24 cellular contexts compared by ENCODE assay signal in the genomic region with DNA sequence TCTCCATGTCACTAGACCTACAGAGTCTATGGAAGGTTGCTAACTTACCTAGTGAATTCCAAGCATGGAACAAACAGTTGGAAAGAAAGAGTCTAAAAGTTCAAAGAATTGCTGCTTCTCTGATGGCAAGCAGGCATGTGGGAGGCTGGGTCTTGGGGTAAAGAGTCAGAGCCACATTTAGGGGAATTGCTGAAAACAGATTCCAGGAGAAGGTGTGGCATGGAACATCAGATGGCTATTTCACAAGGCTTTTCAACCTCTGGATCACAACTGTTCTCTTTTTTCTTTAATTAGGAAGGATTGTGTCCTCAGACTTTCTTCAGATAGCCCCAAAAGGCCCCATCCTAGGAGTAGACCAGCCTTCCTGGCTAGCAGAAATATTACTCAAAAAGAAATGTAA.
"Had no signal": no experiment of that assay in that cellular context is flagged by ENCODE, and none has a peak within 500 bp of the region (broad histone marks: within the 10 kb centered on the region; RNA-seq: fewer than 3 reads in every experiment).

No MANE protein-coding gene starts in this region.

- H3K36me3 ChIP-seq: colonic mucosa, esophagus muscularis mucosa, esophagus squamous epithelium, gastrocnemius medialis, gastroesophageal sphincter, heart left ventricle, heart right ventricle had no signal

- H3K4me1 ChIP-seq: colonic mucosa, esophagus muscularis mucosa, esophagus squamous epithelium, foreskin keratinocyte, gastrocnemius medialis, gastroesophageal sphincter, heart left ventricle, heart right ventricle had no signal

- H3K27ac ChIP-seq: colonic mucosa, coronary artery, dorsolateral prefrontal cortex, epithelial cell of prostate, esophagus muscularis mucosa, esophagus squamous epithelium, foreskin keratinocyte, gastrocnemius medialis, gastroesophageal sphincter, heart left ventricle, heart right ventricle had no signal

- H3K27me3 ChIP-seq: colonic mucosa, dorsolateral prefrontal cortex, esophagus muscularis mucosa, esophagus squamous epithelium, foreskin keratinocyte, gastrocnemius medialis, gastroesophageal sphincter, heart left ventricle had no signal

- DNase-seq: colonic mucosa; cortex of kidney; dermis blood vessel endothelial cell; dorsolateral prefrontal cortex; effector CD4-positive, alpha-beta T cell; effector CD8-positive, alpha-beta T cell; effector memory CD4-positive, alpha-beta T cell; effector memory CD8-positive, alpha-beta T cell; endodermal cell; erythroblast; esophagus squamous epithelium; foreskin fibroblast; foreskin keratinocyte; foreskin melanocyte; gastrocnemius medialis; glutamatergic neuron; head of caudate nucleus; heart left ventricle; heart right ventricle had no signal

- H3K4me3 ChIP-seq: colonic mucosa, coronary artery, dorsolateral prefrontal cortex, esophagus muscularis mucosa, esophagus squamous epithelium, gastrocnemius medialis, gastroesophageal sphincter, heart left ventricle, heart right ventricle had no signal

- ATAC-seq: effector memory CD8-positive, alpha-beta T cell; esophagus mucosa; foreskin keratinocyte; gastrocnemius medialis; gastroesophageal sphincter; heart left ventricle; heart right ventricle had no signal

- H3K9me3 ChIP-seq: colonic mucosa, gastrocnemius medialis had no signal
